ENCODE assay signal across 23 cellular contexts in genomic region chr10:77575271-77576006, GRCh38.
"Had no signal": no experiment of that assay in that cellular context is flagged by ENCODE, and none has a peak within 500 bp of the region (broad histone marks: within the 10 kb centered on the region; RNA-seq: fewer than 3 reads in every experiment).

No MANE protein-coding gene starts in this region.

- H3K36me3 Mint-ChIP-seq: activated naive CD4-positive, alpha-beta T cell treated with anti-CD3 and anti-CD28 coated beads, Interleukin-2, amount 50 U/mL, for 72 hours; naive thymus-derived CD4-positive, alpha-beta T cell had no signal

- ATAC-seq: activated CD8-positive, alpha-beta T cell treated with anti-CD3 and anti-CD28 coated beads, Interleukin-2, amount 10 ng/mL, durations not matched to agents 7 days and 5 days; activated naive CD4-positive, alpha-beta T cell treated with anti-CD3 and anti-CD28 coated beads, Interleukin-2, amount 50 U/mL, for 72 hours; sciatic nerve had no signal

- H3K9me3 ChIP-seq: left lung, tibial nerve, vagina had no signal

- H3K9me3 Mint-ChIP-seq: activated naive CD4-positive, alpha-beta T cell treated with anti-CD3 and anti-CD28 coated beads, Interleukin-2, amount 50 U/mL, for 72 hours; naive thymus-derived CD4-positive, alpha-beta T cell; neural crest cell had no signal

- H3K27ac Mint-ChIP-seq: activated CD8-positive, alpha-beta T cell treated with anti-CD3 and anti-CD28 coated beads, Interleukin-2, amount 10 ng/mL, durations not matched to agents 7 days and 5 days; activated naive CD4-positive, alpha-beta T cell treated with anti-CD3 and anti-CD28 coated beads, Interleukin-2, amount 50 U/mL, for 72 hours; naive thymus-derived CD4-positive, alpha-beta T cell had no signal

- H3K27ac ChIP-seq: brain microvascular endothelial cell, left lung, tibial nerve, vagina, WERI-Rb-1 had no signal

- H3K4me1 ChIP-seq: left lung, tibial nerve, vagina had no signal

- H3K27me3 ChIP-seq: brain microvascular endothelial cell, left lung, tibial nerve, vagina had no signal

- H3K36me3 ChIP-seq: brain microvascular endothelial cell, left lung, tibial nerve, vagina, WERI-Rb-1 had no signal

- H3K4me3 Mint-ChIP-seq: activated CD8-positive, alpha-beta T cell treated with anti-CD3 and anti-CD28 coated beads, Interleukin-2, amount 10 ng/mL, durations not matched to agents 7 days and 5 days; naive thymus-derived CD4-positive, alpha-beta T cell; neural crest cell had no signal

- H3K4me3 ChIP-seq: coronary artery, left lung, lung, smooth muscle cell, tibial nerve, vagina had no signal

- H3K4me1 Mint-ChIP-seq: naive thymus-derived CD4-positive, alpha-beta T cell; neural crest cell had no signal

- DNase-seq: activated CD4-positive, alpha-beta T cell treated with anti-CD3 and anti-CD28 coated beads for 1 hour; activated CD4-positive, alpha-beta T cell treated with anti-CD3 and anti-CD28 coated beads, Interleukin-2, amount 50 U/mL, for 1 hour; activated CD8-positive, alpha-beta T cell treated with anti-CD3 and anti-CD28 coated beads, Interleukin-2, amount 10 ng/mL, durations not matched to agents 7 days and 5 days; activated gamma-delta T cell treated with Interleukin-2 at 50 U/mL for 16 hours; aorta; brain microvascular endothelial cell; central memory CD4-positive, alpha-beta T cell; kidney; left lung; naive thymus-derived CD4-positive, alpha-beta T cell; posterior cingulate gyrus; stimulated activated CD4-positive, alpha-beta T cell treated with anti-CD3 and anti-CD28 coated beads, Interleukin-4, amount 100 ng/mL, for 1 hour; stimulated activated naive CD4-positive, alpha-beta T cell; T-helper 1 cell; WERI-Rb-1 had no signal

- H3K4me2 ChIP-seq: smooth muscle cell had no signal
